8 cellular contexts compared by ENCODE assay signal in the genomic region with DNA sequence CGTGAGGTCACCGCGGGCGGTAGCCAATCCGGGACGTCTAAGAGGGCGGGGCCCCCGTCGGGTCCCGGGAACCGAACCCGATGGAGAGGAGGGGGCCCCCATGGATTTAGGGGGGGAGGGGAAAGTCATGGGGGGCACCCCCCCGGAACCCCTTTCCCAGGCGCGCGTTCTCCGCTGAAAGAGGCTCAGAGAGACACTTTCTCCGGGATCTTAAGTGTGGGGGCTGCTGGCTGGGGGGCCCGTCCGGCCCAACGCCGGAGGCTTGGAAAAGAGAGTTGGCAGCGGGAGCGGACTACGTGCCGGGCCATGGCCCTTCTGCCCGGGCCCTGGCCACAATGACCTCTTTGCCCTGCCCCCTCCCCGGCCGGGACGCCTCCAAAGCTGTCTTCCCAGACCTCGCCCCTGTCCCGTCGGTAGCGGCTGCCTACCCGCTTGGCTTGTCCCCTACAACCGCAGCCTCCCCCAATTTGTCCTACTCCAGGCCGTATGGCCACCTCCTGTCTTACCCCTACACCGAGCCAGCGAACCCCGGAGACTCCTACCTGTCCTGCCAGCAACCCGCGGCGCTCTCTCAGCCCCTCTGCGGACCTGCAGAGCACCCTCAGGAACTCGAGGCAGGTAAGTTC. TPM values are rescaled to one million over a fixed set of nuclear protein-coding genes. Genes with fewer than 3 reads are reported as not detected.
A peak's percentile ranks its signal among the peaks of the same experiment; 100 is the strongest.
DNase-seq lines count a peak whose midpoint lies in the region; ATAC-seq, FAIRE-seq and TF ChIP-seq lines count a peak whose summit lies in the region.

A gene with protein sequence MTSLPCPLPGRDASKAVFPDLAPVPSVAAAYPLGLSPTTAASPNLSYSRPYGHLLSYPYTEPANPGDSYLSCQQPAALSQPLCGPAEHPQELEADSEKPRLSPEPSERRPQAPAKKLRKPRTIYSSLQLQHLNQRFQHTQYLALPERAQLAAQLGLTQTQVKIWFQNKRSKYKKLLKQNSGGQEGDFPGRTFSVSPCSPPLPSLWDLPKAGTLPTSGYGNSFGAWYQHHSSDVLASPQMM (plus strand): TSS at position 57 of the 626 bp plus-strand sequence. CDS start 279 bp downstream, at position 336.

- no peaks in the 10 kb centered on the region for H3K36me3 Mint-ChIP-seq in activated CD4-positive, alpha-beta memory T cell treated with anti-CD3 and anti-CD28 coated beads, Interleukin-2, amount 10 ng/mL, durations not matched to agents 7 days and 5 days (ENCODE audit: low read depth)

- peaks cover 92% of the 10 kb centered on the region for H3K27me3 Mint-ChIP-seq in activated CD4-positive, alpha-beta memory T cell treated with anti-CD3 and anti-CD28 coated beads, Interleukin-2, amount 10 ng/mL, durations not matched to agents 7 days and 5 days

- H3K27me3 ChIP-seq in hepatocyte (peaks cover 96% of the 10 kb centered on the region), stomach (peaks cover 55 to 100% (median 100%) of the 10 kb centered on the region in 3 donors)

- no peak within 1 kb of the TSS for H3K27ac Mint-ChIP-seq in activated CD4-positive, alpha-beta memory T cell treated with anti-CD3 and anti-CD28 coated beads, Interleukin-2, amount 10 ng/mL, durations not matched to agents 7 days and 5 days

- TF ChIP-seq RAD21 in A549 (conservative IDR thresholded peaks at IDR 0.05 in 1 of 2, IDR thresholded peaks at IDR 0.05 in 1 of 2): no peak

- H3K9me3 ChIP-seq in A549 (no peaks in the 10 kb centered on the region), hepatocyte (ENCODE audit: low read depth) (no peaks in the 10 kb centered on the region), stomach (no peaks in the 10 kb centered on the region)

- WGBS in A549 (ENCODE audit: missing lambda C conversion rate): 23% methylated on average over 33 of the region's 45 CpGs
- WGBS in hepatocyte (ENCODE audit: low lambda C conversion rate, missing lambda C conversion rate): 2% methylated on average over 35 of the region's 45 CpGs
- 2 to 6% (median 3%) methylated on average over 33 to 45 of the region's 45 CpGs for WGBS in stomach, 5 donors

- no peaks in the 10 kb centered on the region for H3K9me2 ChIP-seq in hepatocyte (replicated peaks; ENCODE audit: insufficient read depth)

- DNase-seq in A549 (ENCODE audit: low read depth in 1 of 2, low spot score in 1 of 2) (peak in 1 of 2 experiments; percentile 99), GM19240 (ENCODE audit: insufficient read length, low spot score) (peak; percentile 68), hepatocyte (ENCODE audit: low spot score) (no peak), stomach (no peak), inferior parietal cortex (ENCODE audit: extremely low spot score) (no peak)
- no peak for DNase-seq in activated CD4-positive, alpha-beta memory T cell treated with anti-CD3 and anti-CD28 coated beads, Interleukin-2, amount 10 ng/mL, durations not matched to agents 7 days and 5 days

- CTCF ChIA-PET in A549 (lab: Yijun Ruan, JAX): interaction anchor here (0.7 to 82.2 kb wide), 7 partner anchors 13 to 104 kb away, joined by 3 to 2613 read pairs (median 26); partner anchors contain the start of genes DLX3 and TAC4
- CTCF ChIA-PET in activated CD4-positive, alpha-beta memory T cell treated with anti-CD3 and anti-CD28 coated beads, Interleukin-2, amount 10 ng/mL, durations not matched to agents 7 days and 5 days (lab: Charles Lee): interaction anchor here (1.2 kb wide), 1 partner anchor 412 kb away, joined by 3 read pairs; no protein-coding TSS in a partner anchor

- H3K4me1 ChIP-seq in A549 (peaks cover 12% of the 10 kb centered on the region; the same call in 2 of the 3 replicates), hepatocyte (ENCODE audit: insufficient read depth) (peaks cover 31% of the 10 kb centered on the region), stomach (peaks cover 35 to 55% (median 47%) of the 10 kb centered on the region in 4 donors)

- no peaks in the 10 kb centered on the region for H3K79me2 ChIP-seq in hepatocyte

- ATAC-seq in A549: peak; percentile 30 to 51; a peak in 5 of 6 replicates
- no peak for ATAC-seq in GM18505 (IDR thresholded peaks at IDR 0.05; ENCODE audit: unreplicated experiment)
- no peak for ATAC-seq in HG03378 (IDR thresholded peaks at IDR 0.05; ENCODE audit: unreplicated experiment)

- peaks cover 35% of the 10 kb centered on the region for H3K4me1 Mint-ChIP-seq in activated CD4-positive, alpha-beta memory T cell treated with anti-CD3 and anti-CD28 coated beads, Interleukin-2, amount 10 ng/mL, durations not matched to agents 7 days and 5 days

- TF ChIP-seq EP300 in A549 (IDR thresholded peaks at IDR 0.05) (no peak), stomach (IDR thresholded peaks at IDR 0.05) (no peak)

- intact Hi-C loops in stomach (cut with DNase I; ENCODE audit: low total_unique reads): no loop called here

- H3K4me3 ChIP-seq in A549 (peak within 1 kb of the TSS; percentile 69), hepatocyte (peak within 1 kb of the TSS; percentile 34), stomach (peak within 1 kb of the TSS; percentile 41 to 62 (median 48))

- TF ChIP-seq CTCF in A549 (IDR thresholded peaks at IDR 0.05) (no peak), hepatocyte (IDR thresholded peaks at IDR 0.05; ENCODE audit: poor library complexity) (no peak), stomach (IDR thresholded peaks at IDR 0.05) (no peak)

- no peak for FAIRE-seq in A549 (lab: Jason Lieb, UNC)

- H4K20me1 ChIP-seq in hepatocyte (ENCODE audit: insufficient read depth, poor library complexity, severe bottlenecking): no peaks in the 10 kb centered on the region

- H3K36me3 ChIP-seq in hepatocyte (replicated peaks; ENCODE audit: insufficient read depth, low read depth) (no peaks in the 10 kb centered on the region), stomach (no peaks in the 10 kb centered on the region)

- POLR2A ChIA-PET in A549 (lab: Yijun Ruan, JAX): interaction anchor here (1.0 to 1.4 kb wide), 3 partner anchors 11 to 27 kb away, joined by 3 to 5 read pairs (median 3); no protein-coding TSS in a partner anchor
- POLR2A ChIA-PET in activated CD4-positive, alpha-beta memory T cell treated with anti-CD3 and anti-CD28 coated beads, Interleukin-2, amount 10 ng/mL, durations not matched to agents 7 days and 5 days (lab: Charles Lee): interaction anchor here (1.0 kb wide), 1 partner anchor 24 kb away, joined by 3 read pairs; no protein-coding TSS in a partner anchor

- H3K4me2 ChIP-seq in A549 (peak within 1 kb of the TSS; percentile 87), hepatocyte (peak within 1 kb of the TSS; percentile 95)

- no peaks in the 10 kb centered on the region for H3K9me3 Mint-ChIP-seq in activated CD4-positive, alpha-beta memory T cell treated with anti-CD3 and anti-CD28 coated beads, Interleukin-2, amount 10 ng/mL, durations not matched to agents 7 days and 5 days

- H2AFZ ChIP-seq in hepatocyte: peak within 1 kb of the TSS; percentile 61

- TF ChIP-seq POLR2A in A549 (IDR thresholded peaks at IDR 0.05; ENCODE audit: low read length): no peak
- TF ChIP-seq POLR2A in stomach (IDR thresholded peaks at IDR 0.05): no peak
- no peak for TF ChIP-seq POLR2A in GM18505 (IDR thresholded peaks at IDR 0.05; ENCODE audit: borderline replicate concordance, extremely low read depth, insufficient read depth, insufficient read length)

- H3K4me3 Mint-ChIP-seq in activated CD4-positive, alpha-beta memory T cell treated with anti-CD3 and anti-CD28 coated beads, Interleukin-2, amount 10 ng/mL, durations not matched to agents 7 days and 5 days: peak within 1 kb of the TSS; percentile 81

- H3K27ac ChIP-seq in A549 (peak within 1 kb of the TSS; percentile 82 to 92), hepatocyte (peak within 1 kb of the TSS; percentile 41), stomach (no peak within 1 kb of the TSS)

TF ChIP-seq in A549, 52 proteins besides CTCF, POLR2A, EP300 and RAD21:
- TF ChIP-seq POLR2AphosphoS2 (conservative IDR thresholded peaks at IDR 0.05; ENCODE audit: low read length) (no peak), KDM5A (IDR thresholded peaks at IDR 0.05) (no peak), FOSB (CRISPR knock-in tag; IDR thresholded peaks at IDR 0.05) (no peak), CBX2 (IDR thresholded peaks at IDR 0.05; ENCODE audit: borderline replicate concordance, low read depth) (no peak), KDM1A (IDR thresholded peaks at IDR 0.05; ENCODE audit: low read depth) (no peak), RFX5 (IDR thresholded peaks at IDR 0.05) (no peak), HOXB5 (CRISPR knock-in tag; IDR thresholded peaks at IDR 0.05) (no peak), SMC3 (IDR thresholded peaks at IDR 0.05) (no peak), FOXS1 (CRISPR knock-in tag; IDR thresholded peaks at IDR 0.05) (no peak)
- TF ChIP-seq, protein P1, sequence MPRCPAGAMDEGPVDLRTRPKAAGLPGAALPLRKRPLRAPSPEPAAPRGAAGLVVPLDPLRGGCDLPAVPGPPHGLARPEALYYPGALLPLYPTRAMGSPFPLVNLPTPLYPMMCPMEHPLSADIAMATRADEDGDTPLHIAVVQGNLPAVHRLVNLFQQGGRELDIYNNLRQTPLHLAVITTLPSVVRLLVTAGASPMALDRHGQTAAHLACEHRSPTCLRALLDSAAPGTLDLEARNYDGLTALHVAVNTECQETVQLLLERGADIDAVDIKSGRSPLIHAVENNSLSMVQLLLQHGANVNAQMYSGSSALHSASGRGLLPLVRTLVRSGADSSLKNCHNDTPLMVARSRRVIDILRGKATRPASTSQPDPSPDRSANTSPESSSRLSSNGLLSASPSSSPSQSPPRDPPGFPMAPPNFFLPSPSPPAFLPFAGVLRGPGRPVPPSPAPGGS (IDR thresholded peaks at IDR 0.05): no peak
TF ChIP-seq in A549: peak in this region for 0.

RNA-seq across cellular contexts. Expression of the gene that starts here (rescaled TPM):
- polyA plus RNA-seq in A549 (2011; rRNA removed) (2.9 and 3.8 TPM in 2 replicates), A549 (2017; fragmentation: RNase III; extraction: RNeasy Plus Mini Kit Qiagen cat#74134 plus additional on column Dnase treatment) (2.8 to 4.1 TPM (median 3.8 TPM) in 3 replicates), hepatocyte (1.4 and 3.7 TPM in 2 replicates), stomach (under 1 TPM in 2 of 3 donors, not detected in 1; 0.31 to 0.40 TPM)
- polyA plus RNA-seq in A549 (2012; cell fraction: cytosol; rRNA removed): 2.4 and 3.8 TPM in 2 replicates
- polyA plus RNA-seq in A549 (2012; cell fraction: nucleus; rRNA removed): 10.0 and 12.6 TPM in 2 replicates
- 1.2 and 2.3 TPM in 2 replicates for polyA minus RNA-seq in A549 (2011; rRNA and poly(A)+ RNA removed)
- total RNA-seq in activated CD4-positive, alpha-beta memory T cell treated with anti-CD3 and anti-CD28 coated beads, Interleukin-2, amount 10 ng/mL, durations not matched to agents 7 days and 5 days: under 1 TPM; 0.28 TPM
- total RNA-seq in hepatocyte (0.17 and 0.32 TPM in 2 replicates), stomach (not detected)

Comparison
In these comparisons a context has a peak if more than half of its experiments do, and no peak if none do; other contexts are left out.
1. ATAC-seq: peak in A549 (2 of 2); none in GM18505 (single experiment) and HG03378 (single experiment).
2. H3K27ac ChIP-seq: peak in A549 (2 of 2) and hepatocyte (single experiment); none in stomach (0 of 5).
3. Peak in every context shown above with its lines, with median percentiles within 50 percentile points of each other: H3K4me3 ChIP-seq.